In the genomic region with DNA sequence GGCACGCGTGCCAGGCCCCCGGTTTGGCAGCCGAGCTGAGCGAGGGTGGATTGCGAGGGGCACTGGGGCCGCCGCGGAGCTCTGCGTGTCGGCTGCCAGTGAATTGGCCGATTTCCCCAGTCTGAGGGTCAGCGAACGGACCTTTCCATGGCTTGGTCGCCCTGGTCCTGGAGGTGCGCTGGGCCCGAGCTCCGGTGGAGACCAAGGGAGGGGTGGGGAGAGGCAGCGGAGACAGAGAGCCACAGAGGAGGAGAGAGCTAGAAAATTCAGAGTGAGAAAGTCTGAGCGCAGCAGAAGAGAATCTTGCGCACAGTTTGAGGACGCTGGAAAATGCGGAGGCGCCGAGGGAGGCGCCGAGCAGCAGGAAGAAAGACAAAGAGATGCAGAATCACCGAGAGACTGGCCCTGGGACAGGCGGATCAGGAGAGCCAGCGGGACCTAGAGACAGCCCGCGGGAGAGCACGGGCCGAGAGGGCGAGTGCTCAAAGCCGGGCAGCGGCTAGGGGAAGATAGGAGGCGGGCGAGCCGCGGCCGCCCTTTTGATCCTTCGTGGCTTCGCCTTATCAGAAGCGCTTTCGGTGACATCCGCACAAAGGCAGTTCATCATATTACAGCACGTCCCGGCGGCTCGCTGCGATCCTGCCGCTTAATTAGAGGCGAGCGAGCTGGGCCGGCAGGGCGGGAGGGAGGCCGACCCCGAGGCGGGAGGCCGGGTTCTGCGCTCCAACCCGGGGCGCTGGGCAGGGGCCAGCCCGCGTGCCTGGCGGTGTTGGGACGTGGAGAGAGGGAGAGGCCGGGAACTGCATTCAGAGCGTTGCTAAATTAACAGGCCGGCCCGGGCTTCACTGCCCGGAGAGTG, we compare ENCODE assay signal across 11 cellular contexts. TPM values are rescaled to one million over a fixed set of nuclear protein-coding genes. Genes with fewer than 3 reads are reported as not detected.
DNase-seq lines count a peak whose midpoint lies in the region; ATAC-seq and TF ChIP-seq lines count a peak whose summit lies in the region.
"Had no signal": no experiment of that assay in that cellular context is flagged by ENCODE, and none has a peak within 500 bp of the region (broad histone marks: within the 10 kb centered on the region; RNA-seq: fewer than 3 reads in every experiment).

No MANE protein-coding gene starts in this region.

- H4K91ac ChIP-seq in IMR-90 (ENCODE audit: insufficient read depth, low read depth, low read length) = no peak overlapping the region

- H2AK9ac ChIP-seq in IMR-90 (replicated peaks; ENCODE audit: low read depth, low read length, poor library complexity) = no peak overlapping the region

- 3% methylated on average over 27 of the region's 73 CpGs; no CpG with 5 or more reads in 1 of the 2 experiments for WGBS in IMR-90 (ENCODE audit: extremely low coverage in 2 of 2, insufficient read length in 1 of 2), 2 experiments

- H3K36me3 ChIP-seq in IMR-90 (ENCODE audit: control insufficient read depth, insufficient read depth, low read length) (no peaks in the 10 kb centered on the region), BE2C (no peaks in the 10 kb centered on the region)

- peak; percentile 39 for DNase-seq in activated CD4-positive, alpha-beta T cell treated with anti-CD3 and anti-CD28 coated beads for 48 hours
- DNase-seq in activated CD4-positive, alpha-beta T cell treated with anti-CD3 and anti-CD28 coated beads, Interleukin-2, amount 50 U/mL, for 4 hours = no peak
- DNase-seq in IMR-90 = no peak
- peak; percentile 21 for DNase-seq in epithelial cell of esophagus (ENCODE audit: low read depth)
- no peak for DNase-seq in skeletal muscle cell (ENCODE audit: low read depth)
- no peak for DNase-seq in BE2C
- no peak for DNase-seq in NAMALWA (ENCODE audit: low spot score)
- no peak for DNase-seq in NCI-H526 treated with DMSO at 0.1 percent for 48 hours (lab: John Stamatoyannopoulos, UW)
- DNase-seq: aorta, NCI-H510A had no signal

- H3K9me3 ChIP-seq in IMR-90 (ENCODE audit: control insufficient read depth, insufficient read depth, low read length) (no peaks in the 10 kb centered on the region), BE2C (no peaks in the 10 kb centered on the region)

- H3K9ac ChIP-seq in IMR-90 (ENCODE audit: low read depth, low read length) = no peak overlapping the region

- no peak overlapping the region for H2BK120ac ChIP-seq in IMR-90 (ENCODE audit: low read depth, low read length)

- no peak overlapping the region for H2AFZ ChIP-seq in IMR-90 (replicated peaks; ENCODE audit: low read length, poor library complexity)

- no peak overlapping the region for H3K56ac ChIP-seq in IMR-90 (ENCODE audit: extremely low read depth, insufficient read depth, low read length)

- no peak overlapping the region for H2AK5ac ChIP-seq in IMR-90 (ENCODE audit: low read depth, low read length)

- TF ChIP-seq POLR2A in IMR-90 (IDR thresholded peaks at IDR 0.05; ENCODE audit: low read depth, low read length) = no peak

- H3K4me2 ChIP-seq in IMR-90 (ENCODE audit: low read depth, low read length) = no peak overlapping the region

- intact Hi-C loops in IMR-90 (cut with micrococcal nuclease) = no loop called here

- no peak overlapping the region for H3K23ac ChIP-seq in IMR-90 (ENCODE audit: low read depth, low read length)

- 0 out of 2 replicates have a peak, but pooled peaks have one; percentile 14 for ATAC-seq in IMR-90 (ENCODE audit: low read depth)

- no peak overlapping the region for H3K14ac ChIP-seq in IMR-90 (replicated peaks; ENCODE audit: low read depth, low read length)

- H3K4me3 ChIP-seq in IMR-90 (ENCODE audit: insufficient read depth, low read depth, low read length) (no peak overlapping the region), epithelial cell of esophagus (ENCODE audit: low read length) (no peak overlapping the region), skeletal muscle cell (ENCODE audit: low read depth, low read length) (peak overlapping the region; percentile 9), BE2C (ENCODE audit: low read depth, low read length) (no peak overlapping the region)

- H3K4me1 ChIP-seq in IMR-90 (ENCODE audit: control insufficient read depth, insufficient read depth, low read length) = no peaks in the 10 kb centered on the region
- no peaks in the 10 kb centered on the region for H3K4me1 ChIP-seq in BE2C

- in situ Hi-C loops in IMR-90 (cut with MboI; ENCODE audit: low sequenced_read_pairs) = no loop called here

- H4K8ac ChIP-seq in IMR-90 (ENCODE audit: low read depth in 2 of 2, low read length in 2 of 2) = no peak overlapping the region

- H3K18ac ChIP-seq in IMR-90 (ENCODE audit: low read depth, low read length) = no peak overlapping the region

- no peaks in the 10 kb centered on the region for H4K20me1 ChIP-seq in IMR-90 (ENCODE audit: insufficient read depth, low read length)

- dilution Hi-C loops in IMR-90 (cut with HindIII; ENCODE audit: low sequenced_read_pairs, unreplicated experiment) = no loop called here

- no peaks in the 10 kb centered on the region for H3K79me1 ChIP-seq in IMR-90 (ENCODE audit: low read depth in 1 of 2, low read length in 2 of 2)

- H2BK20ac ChIP-seq in IMR-90 (ENCODE audit: low read depth, low read length) = no peak overlapping the region

- CTCF ChIA-PET in IMR-90 (lab: Yijun Ruan, JAX) = no interaction called here

- H3K9me1 ChIP-seq in IMR-90 (ENCODE audit: insufficient read depth, low read length) = no peaks in the 10 kb centered on the region

- no peak overlapping the region for H2BK15ac ChIP-seq in IMR-90 (ENCODE audit: low read depth, low read length)

- H2BK5ac ChIP-seq in IMR-90 (ENCODE audit: low read depth, low read length, poor library complexity, severe bottlenecking) = no peak overlapping the region

- TF ChIP-seq CTCF in IMR-90 (conservative IDR thresholded peaks at IDR 0.05; ENCODE audit: low read depth, low read length) (no peak), epithelial cell of esophagus (IDR thresholded peaks at IDR 0.05; ENCODE audit: insufficient read depth, low read depth, low read length, missing control alignments) (no peak), BE2C (IDR thresholded peaks at IDR 0.05; ENCODE audit: low read depth, low read length) (no peak)

- no peak overlapping the region for H3K4ac ChIP-seq in IMR-90 (ENCODE audit: low read depth, low read length)

- no TSS peak for BruUV-seq in IMR-90 (replicated peaks; lab: Mats Ljungman, UMichigan)

- TF ChIP-seq RAD21 in IMR-90 (IDR thresholded peaks at IDR 0.05; ENCODE audit: low read length) = no peak

- no peak overlapping the region for H4K5ac ChIP-seq in IMR-90 (ENCODE audit: low read depth, low read length)

- H3K27me3 ChIP-seq in IMR-90 (ENCODE audit: control insufficient read depth, insufficient read depth, low read length) (peaks cover 88% of the 10 kb centered on the region), BE2C (peaks cover 75% of the 10 kb centered on the region)

- H3K27ac ChIP-seq in IMR-90 (ENCODE audit: insufficient read depth, low read length) = no peak overlapping the region

- POLR2A ChIA-PET in IMR-90 (lab: Charles Lee; ENCODE audit: unreplicated experiment) = no interaction called here

TF ChIP-seq in IMR-90, 13 proteins besides CTCF, POLR2A, EP300 and RAD21:
- TF ChIP-seq, protein P1, sequence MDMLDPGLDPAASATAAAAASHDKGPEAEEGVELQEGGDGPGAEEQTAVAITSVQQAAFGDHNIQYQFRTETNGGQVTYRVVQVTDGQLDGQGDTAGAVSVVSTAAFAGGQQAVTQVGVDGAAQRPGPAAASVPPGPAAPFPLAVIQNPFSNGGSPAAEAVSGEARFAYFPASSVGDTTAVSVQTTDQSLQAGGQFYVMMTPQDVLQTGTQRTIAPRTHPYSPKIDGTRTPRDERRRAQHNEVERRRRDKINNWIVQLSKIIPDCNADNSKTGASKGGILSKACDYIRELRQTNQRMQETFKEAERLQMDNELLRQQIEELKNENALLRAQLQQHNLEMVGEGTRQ (IDR thresholded peaks at IDR 0.05; ENCODE audit: low read depth, low read length) = no peak
- TF ChIP-seq, protein P2, sequence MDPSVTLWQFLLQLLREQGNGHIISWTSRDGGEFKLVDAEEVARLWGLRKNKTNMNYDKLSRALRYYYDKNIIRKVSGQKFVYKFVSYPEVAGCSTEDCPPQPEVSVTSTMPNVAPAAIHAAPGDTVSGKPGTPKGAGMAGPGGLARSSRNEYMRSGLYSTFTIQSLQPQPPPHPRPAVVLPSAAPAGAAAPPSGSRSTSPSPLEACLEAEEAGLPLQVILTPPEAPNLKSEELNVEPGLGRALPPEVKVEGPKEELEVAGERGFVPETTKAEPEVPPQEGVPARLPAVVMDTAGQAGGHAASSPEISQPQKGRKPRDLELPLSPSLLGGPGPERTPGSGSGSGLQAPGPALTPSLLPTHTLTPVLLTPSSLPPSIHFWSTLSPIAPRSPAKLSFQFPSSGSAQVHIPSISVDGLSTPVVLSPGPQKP (IDR thresholded peaks at IDR 0.05; ENCODE audit: borderline replicate concordance, low read depth, low read length) = no peak
- TF ChIP-seq CHD1 (IDR thresholded peaks at IDR 0.05; ENCODE audit: low read depth, low read length) (no peak), SMC3 (IDR thresholded peaks at IDR 0.05; ENCODE audit: low read depth, low read length) (no peak), BHLHE40 (IDR thresholded peaks at IDR 0.05; ENCODE audit: low read depth, low read length) (no peak)
TF ChIP-seq in IMR-90: peak in this region for 0.

RNA-seq across cellular contexts. Expression of a gene that starts 12.7 kb away (rescaled TPM):
- not detected in 2 replicates for total RNA-seq in IMR-90 (2012; rRNA removed)
- not detected in 2 replicates for polyA plus RNA-seq in IMR-90 (2012; rRNA removed)
- polyA plus RNA-seq in IMR-90 (2012; cell fraction: cytosol; rRNA removed) = not detected in 2 replicates
- not detected in 2 replicates for polyA plus RNA-seq in IMR-90 (2012; cell fraction: nucleus; rRNA removed; ENCODE audit: low replicate concordance)
- polyA plus RNA-seq in BE2C (2012; ENCODE audit: insufficient read depth, insufficient read length, low read depth) = not detected
- total RNA-seq: aorta had no signal
- polyA plus RNA-seq: aorta, BJ had no signal

Comparison
In these comparisons a context has a peak if more than half of its experiments do, and no peak if none do; other contexts are left out.
1. DNase-seq: peak in activated CD4-positive, alpha-beta T cell treated with anti-CD3 and anti-CD28 coated beads for 48 hours (single experiment) and epithelial cell of esophagus (single experiment); none in activated CD4-positive, alpha-beta T cell treated with anti-CD3 and anti-CD28 coated beads, Interleukin-2, amount 50 U/mL, for 4 hours (0 of 2), IMR-90 (single experiment), skeletal muscle cell (single experiment), BE2C (single experiment), NAMALWA (single experiment) and NCI-H526 treated with DMSO at 0.1 percent for 48 hours (single experiment).